Comparison of ENCODE assay signal across 10 cellular contexts in genomic region chr1:11156958-11157357, GRCh38. TPM values are rescaled to one million over a fixed set of nuclear protein-coding genes. Genes with fewer than 3 reads are reported as not detected.
DNase-seq lines count a peak whose midpoint lies in the region; ATAC-seq and TF ChIP-seq lines count a peak whose summit lies in the region.
"Had no signal": no experiment of that assay in that cellular context is flagged by ENCODE, and none has a peak within 500 bp of the region (broad histone marks: within the 10 kb centered on the region; RNA-seq: fewer than 3 reads in every experiment).

No MANE protein-coding gene starts in this region.

- no peak for DNase-seq in stimulated activated naive CD8-positive, alpha-beta T cell treated with anti-CD3 and anti-CD28 coated beads, Interleukin-15, amount 100 ng/mL, for 72 hours
- DNase-seq in stimulated activated naive CD8-positive, alpha-beta T cell treated with anti-CD3 and anti-CD28 coated beads, Interleukin-15, Interleukin-2, amounts not matched to agents 100 U/mL and 50 U/mL, for 24 hours, result no peak
- peak; percentile 17 for DNase-seq in sigmoid colon
- no peak for DNase-seq in adrenal gland
- no peak for DNase-seq in trophoblast cell
- DNase-seq: aorta; effector memory CD4-positive, alpha-beta T cell; kidney glomerular epithelial cell had no signal

- H2BK12ac ChIP-seq in trophoblast cell (ENCODE audit: low read length), result no peak overlapping the region

- H3K27ac ChIP-seq in sigmoid colon (peak overlapping the region in 3 of 4 donors; percentile 4 to 58 (median 47)), adrenal gland (peak overlapping the region in 1 of 5 donors; percentile 45), trophoblast cell (ENCODE audit: low read depth, low read length) (no peak overlapping the region)

- H3K4me2 ChIP-seq in trophoblast cell (ENCODE audit: low read length), result no peak overlapping the region

- no peak overlapping the region for H3K4me3 ChIP-seq in sigmoid colon
- no peak overlapping the region for H3K4me3 ChIP-seq in adrenal gland
- H3K4me3 ChIP-seq in trophoblast cell (ENCODE audit: low read depth, low read length), result no peak overlapping the region

- H2AK5ac ChIP-seq in trophoblast cell (ENCODE audit: low read length), result no peak overlapping the region

- peaks cover 66% of the 10 kb centered on the region for H3K36me3 Mint-ChIP-seq in brain

- TF ChIP-seq CTCF in brain (conservative IDR thresholded peaks at IDR 0.05), result no peak
- TF ChIP-seq CTCF in sigmoid colon (IDR thresholded peaks at IDR 0.05), result no peak
- no peak for TF ChIP-seq CTCF in adrenal gland (IDR thresholded peaks at IDR 0.05)

- intact Hi-C loops in sigmoid colon (cut with DNase I), result no loop called here
- intact Hi-C loops in adrenal gland (cut with DNase I), result no loop called here

- no peak overlapping the region for H2BK120ac ChIP-seq in trophoblast cell (ENCODE audit: insufficient read depth, low read length, poor library complexity)

- H3K27me3 Mint-ChIP-seq in stimulated activated naive CD8-positive, alpha-beta T cell treated with anti-CD3 and anti-CD28 coated beads, Interleukin-15, amount 100 ng/mL, for 72 hours, result no peaks in the 10 kb centered on the region
- H3K27me3 Mint-ChIP-seq in brain, result no peaks in the 10 kb centered on the region

- peaks cover 3 to 54% (median 5%) of the 10 kb centered on the region in 4 donors for H3K36me3 ChIP-seq in sigmoid colon
- peaks cover 0 to 14% of the 10 kb centered on the region in 2 donors for H3K36me3 ChIP-seq in adrenal gland (replicated peaks in 1 of 2)
- peaks cover 4 to 11% of the 10 kb centered on the region in 2 experiments for H3K36me3 ChIP-seq in trophoblast cell (ENCODE audit: control insufficient read depth in 1 of 2, insufficient read depth in 2 of 2, low read length in 2 of 2)

- H3K23ac ChIP-seq in trophoblast cell (ENCODE audit: low read length), result no peak overlapping the region

- H2AFZ ChIP-seq in trophoblast cell (ENCODE audit: insufficient read depth, low read length, poor library complexity), result no peak overlapping the region

- H3K4me1 ChIP-seq in sigmoid colon (peaks cover 0 to 34% (median 20%) of the 10 kb centered on the region in 4 donors), adrenal gland (replicated peaks in 1 of 2) (peaks cover 9 to 22% of the 10 kb centered on the region in 2 donors), trophoblast cell (ENCODE audit: control insufficient read depth in 1 of 2, insufficient read depth in 2 of 2, low read length in 2 of 2) (peaks cover 2 to 8% of the 10 kb centered on the region in 2 experiments)

- TF ChIP-seq EP300 in sigmoid colon (IDR thresholded peaks at IDR 0.05), result no peak

- no peak overlapping the region for H3K4ac ChIP-seq in trophoblast cell (ENCODE audit: low read depth, low read length)

- H3K4me3 Mint-ChIP-seq in stimulated activated naive CD8-positive, alpha-beta T cell treated with anti-CD3 and anti-CD28 coated beads, Interleukin-15, amount 100 ng/mL, for 72 hours, result no peak overlapping the region
- H3K4me3 Mint-ChIP-seq in brain, result peak overlapping the region in 1 of 5 experiments; percentile 0

- no peak overlapping the region for H4K91ac ChIP-seq in trophoblast cell (ENCODE audit: low read depth, low read length)

- no peak overlapping the region for H4K8ac ChIP-seq in trophoblast cell (ENCODE audit: low read depth, low read length)

- no peak overlapping the region for H3K14ac ChIP-seq in trophoblast cell (ENCODE audit: low read length)

- H3K27ac Mint-ChIP-seq in stimulated activated naive CD8-positive, alpha-beta T cell treated with anti-CD3 and anti-CD28 coated beads, Interleukin-15, amount 100 ng/mL, for 72 hours, result peak overlapping the region; percentile 28 to 67
- H3K27ac Mint-ChIP-seq in brain, result peak overlapping the region; percentile 18 to 96 (median 85)

- no peak for TF ChIP-seq POLR2A in sigmoid colon (IDR thresholded peaks at IDR 0.05)
- TF ChIP-seq POLR2A in adrenal gland (IDR thresholded peaks at IDR 0.05), result no peak

- H3K79me1 ChIP-seq in trophoblast cell (ENCODE audit: low read length), result no peaks in the 10 kb centered on the region

- no peak overlapping the region for H3K9ac ChIP-seq in trophoblast cell (ENCODE audit: low read length)

- no peak overlapping the region for H2BK5ac ChIP-seq in trophoblast cell (ENCODE audit: low read depth, low read length, poor library complexity)

- H3K27me3 ChIP-seq in sigmoid colon (no peaks in the 10 kb centered on the region), adrenal gland (no peaks in the 10 kb centered on the region), trophoblast cell (ENCODE audit: insufficient read depth, low read length) (no peaks in the 10 kb centered on the region)

- H3K9me3 ChIP-seq in sigmoid colon (no peaks in the 10 kb centered on the region), adrenal gland (replicated peaks in 1 of 3) (no peaks in the 10 kb centered on the region), trophoblast cell (ENCODE audit: insufficient read depth, low read depth, low read length) (no peaks in the 10 kb centered on the region)

- H3K18ac ChIP-seq in trophoblast cell (ENCODE audit: low read length), result no peak overlapping the region

- H3K4me1 Mint-ChIP-seq in stimulated activated naive CD8-positive, alpha-beta T cell treated with anti-CD3 and anti-CD28 coated beads, Interleukin-15, amount 100 ng/mL, for 72 hours, result peaks cover 19% of the 10 kb centered on the region
- H3K4me1 Mint-ChIP-seq in brain, result peaks cover 44% of the 10 kb centered on the region

- H4K12ac ChIP-seq in trophoblast cell (ENCODE audit: low read depth, low read length), result no peak overlapping the region

- H3K9me3 Mint-ChIP-seq in stimulated activated naive CD8-positive, alpha-beta T cell treated with anti-CD3 and anti-CD28 coated beads, Interleukin-15, amount 100 ng/mL, for 72 hours, result no peaks in the 10 kb centered on the region
- H3K9me3 Mint-ChIP-seq in brain, result peaks cover 0 to 8% (median 2%) of the 10 kb centered on the region in 5 experiments

- ATAC-seq in stimulated activated naive CD8-positive, alpha-beta T cell treated with anti-CD3 and anti-CD28 coated beads, Interleukin-15, amount 100 ng/mL, for 72 hours, result no peak
- no peak for ATAC-seq in stimulated activated naive CD8-positive, alpha-beta T cell treated with anti-CD3 and anti-CD28 coated beads, Interleukin-15, Interleukin-2, amounts not matched to agents 100 U/mL and 50 U/mL, for 24 hours
- ATAC-seq in activated CD4-positive, CD25-positive, alpha-beta regulatory T cell treated with anti-CD3 and anti-CD28 coated beads, Interleukin-2, amount 50 U/mL, for 24 hours, result no peak

- 88 to 91% methylated on average over 7 of the region's 7 CpGs for WGBS in sigmoid colon, 2 donors
- WGBS in adrenal gland, 4 donors, result 74 to 84% (median 82%) methylated on average over 6 to 7 of the region's 7 CpGs
- WGBS in trophoblast cell (ENCODE audit: extremely low coverage, insufficient coverage, insufficient read length), result no CpG with 5 or more reads among the region's 7 CpGs

- no peaks in the 10 kb centered on the region for H3K79me2 ChIP-seq in trophoblast cell (ENCODE audit: control insufficient read depth, insufficient read depth, low read length, poor library complexity)

RNA-seq across cellular contexts. Expression of gene ANGPTL7, which starts 32.2 kb away (rescaled TPM):
- polyA plus RNA-seq in brain (ENCODE audit: insufficient read depth, low read depth, low replicate concordance) (not detected), sigmoid colon (1 to 10 TPM in 1 of 3 donors, under 1 TPM in 1, not detected in 1; 0.51 to 1.2 TPM), adrenal gland (1 to 10 TPM; 3.5 to 8.5 (median 4.3) TPM)
- total RNA-seq in sigmoid colon (1 to 10 TPM; 1.4 to 6.4 (median 3.2) TPM), adrenal gland (1 to 10 TPM in 6 of 8 donors, under 1 TPM in 2; 0.12 to 5.8 (median 1.2) TPM)
- 0.18 and 0.25 TPM in 2 replicates for polyA plus RNA-seq in trophoblast cell (2013)

RNA-seq across cellular contexts. Expression of gene EXOSC10, which starts 57.3 kb away (rescaled TPM):
- polyA plus RNA-seq in brain (ENCODE audit: insufficient read depth, low read depth, low replicate concordance), result 43.7 TPM
- total RNA-seq in sigmoid colon, result 10 to 100 TPM; 33.5 to 53.7 (median 40.1) TPM
- 10 to 100 TPM; 18.6 to 39.0 (median 19.9) TPM for polyA plus RNA-seq in sigmoid colon
- total RNA-seq in adrenal gland, result 10 to 100 TPM; 25.5 to 61.9 (median 33.3) TPM
- 100 to 1,000 TPM in 1 of 3 donors, 10 to 100 TPM in 2; 53.1 to 107 (median 55.9) TPM for polyA plus RNA-seq in adrenal gland
- polyA plus RNA-seq in trophoblast cell (2013), result 63.5 and 66.1 TPM in 2 replicates
